ENCODE assay signal across 1 cellular context in genomic region chr3:187943677-187944390, GRCh38.
A peak's percentile ranks its signal among the peaks of the same experiment; 100 is the strongest.
TF ChIP-seq lines count a peak whose summit lies in the region.

No MANE protein-coding gene starts in this region.

TF ChIP-seq in HepG2, 621 proteins besides CTCF, POLR2A, EP300 and RAD21 (continued from another document):
- no peak for TF ChIP-seq PATZ1 (CRISPR knock-in tag; IDR thresholded peaks at IDR 0.05)
- TF ChIP-seq ZBTB3 (CRISPR knock-in tag; IDR thresholded peaks at IDR 0.05; ENCODE audit: borderline replicate concordance, low read depth): no peak
- no peak for TF ChIP-seq FOXK2 (IDR thresholded peaks at IDR 0.05)
- TF ChIP-seq GPN1 (CRISPR knock-in tag; IDR thresholded peaks at IDR 0.05; ENCODE audit: borderline replicate concordance): no peak
- TF ChIP-seq, protein P1, sequence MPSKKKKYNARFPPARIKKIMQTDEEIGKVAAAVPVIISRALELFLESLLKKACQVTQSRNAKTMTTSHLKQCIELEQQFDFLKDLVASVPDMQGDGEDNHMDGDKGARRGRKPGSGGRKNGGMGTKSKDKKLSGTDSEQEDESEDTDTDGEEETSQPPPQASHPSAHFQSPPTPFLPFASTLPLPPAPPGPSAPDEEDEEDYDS (CRISPR knock-in tag; IDR thresholded peaks at IDR 0.05): no peak
- peak; percentile 58 for TF ChIP-seq GATAD2A (CRISPR knock-in tag; IDR thresholded peaks at IDR 0.05)
- no peak for TF ChIP-seq SOX13 (IDR thresholded peaks at IDR 0.05)
- TF ChIP-seq SOX13 (CRISPR knock-in tag; conservative IDR thresholded peaks at IDR 0.05 in 1 of 2, IDR thresholded peaks at IDR 0.05 in 1 of 2): peak in 1 of 2 experiments; percentile 35; a peak in 1 of 4 replicates
- peak; percentile 72; the same call in 1 of the 2 replicates for TF ChIP-seq HMG20A (CRISPR knock-in tag; IDR thresholded peaks at IDR 0.05; ENCODE audit: borderline replicate concordance)
- no peak for TF ChIP-seq MXI1 (IDR thresholded peaks at IDR 0.05; ENCODE audit: borderline replicate concordance, low read depth, low read length)
- no peak for TF ChIP-seq EED (CRISPR knock-in tag; IDR thresholded peaks at IDR 0.05)
- no peak for TF ChIP-seq NFYC (CRISPR knock-in tag; IDR thresholded peaks at IDR 0.05)
- no peak for TF ChIP-seq ATRX (CRISPR knock-in tag; IDR thresholded peaks at IDR 0.05; ENCODE audit: borderline replicate concordance)
- no peak for TF ChIP-seq ZBTB10 (CRISPR knock-in tag; IDR thresholded peaks at IDR 0.05; ENCODE audit: borderline replicate concordance)
- TF ChIP-seq RARA (CRISPR knock-in tag; IDR thresholded peaks at IDR 0.05): peak; percentile 24; the same call in 1 of the 2 replicates
- no peak for TF ChIP-seq HDAC2 (CRISPR knock-in tag; IDR thresholded peaks at IDR 0.05)
- TF ChIP-seq, protein P2, sequence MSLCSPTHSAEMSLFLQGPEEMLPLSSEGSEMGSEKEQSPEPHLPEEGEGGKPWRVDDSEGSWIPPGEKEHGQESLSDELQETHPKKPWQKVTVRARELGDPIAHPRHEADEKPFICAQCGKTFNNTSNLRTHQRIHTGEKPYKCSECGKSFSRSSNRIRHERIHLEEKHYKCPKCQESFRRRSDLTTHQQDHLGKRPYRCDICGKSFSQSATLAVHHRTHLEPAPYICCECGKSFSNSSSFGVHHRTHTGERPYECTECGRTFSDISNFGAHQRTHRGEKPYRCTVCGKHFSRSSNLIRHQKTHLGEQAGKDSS (CRISPR knock-in tag; IDR thresholded peaks at IDR 0.05; ENCODE audit: borderline replicate concordance, low read depth): no peak
- no peak for TF ChIP-seq KLF11 (CRISPR knock-in tag; IDR thresholded peaks at IDR 0.05)
- peak; percentile 55 for TF ChIP-seq ARID5B (CRISPR knock-in tag; IDR thresholded peaks at IDR 0.05)
- TF ChIP-seq ZFP90 (CRISPR knock-in tag; IDR thresholded peaks at IDR 0.05; ENCODE audit: borderline replicate concordance): no peak
- no peak for TF ChIP-seq HDAC1 (CRISPR knock-in tag; IDR thresholded peaks at IDR 0.05)
- no peak for TF ChIP-seq RXRA (CRISPR knock-in tag; IDR thresholded peaks at IDR 0.05)
- TF ChIP-seq SIX4 (CRISPR knock-in tag; IDR thresholded peaks at IDR 0.05): 0 out of 2 replicates have a peak, but pooled peaks have one; percentile 23
- TF ChIP-seq ZNF782 (CRISPR knock-in tag; IDR thresholded peaks at IDR 0.05; ENCODE audit: borderline replicate concordance): no peak
- no peak for TF ChIP-seq ZNF615 (CRISPR knock-in tag; IDR thresholded peaks at IDR 0.05; ENCODE audit: borderline replicate concordance)
- TF ChIP-seq ZNF713 (CRISPR knock-in tag; IDR thresholded peaks at IDR 0.05): no peak
- TF ChIP-seq ZNF652 (CRISPR knock-in tag; IDR thresholded peaks at IDR 0.05; ENCODE audit: borderline replicate concordance, low read depth): peak; percentile 95
- 0 out of 2 replicates have a peak, but pooled peaks have one; percentile 43 for TF ChIP-seq RXRB (CRISPR knock-in tag; IDR thresholded peaks at IDR 0.05; ENCODE audit: borderline replicate concordance)
- TF ChIP-seq SRSF9 (IDR thresholded peaks at IDR 0.05; ENCODE audit: borderline replicate concordance, insufficient read depth, low read depth, low read length, poor library complexity, severe bottlenecking): no peak
- TF ChIP-seq BCL6 (CRISPR knock-in tag; IDR thresholded peaks at IDR 0.05): 0 out of 2 replicates have a peak, but pooled peaks have one; percentile 18
- no peak for TF ChIP-seq ZNF674 (CRISPR knock-in tag; IDR thresholded peaks at IDR 0.05; ENCODE audit: low read depth)
- peak; percentile 37; the same call in 1 of the 2 replicates for TF ChIP-seq FOSL2 (CRISPR knock-in tag; IDR thresholded peaks at IDR 0.05)
- no peak for TF ChIP-seq ZNF737 (CRISPR knock-in tag; IDR thresholded peaks at IDR 0.05; ENCODE audit: borderline replicate concordance)
- no peak for TF ChIP-seq ZNF570 (CRISPR knock-in tag; IDR thresholded peaks at IDR 0.05; ENCODE audit: borderline replicate concordance)
- TF ChIP-seq SNRNP70 (IDR thresholded peaks at IDR 0.05; ENCODE audit: low read depth, low read length): no peak
- no peak for TF ChIP-seq ZEB1 (IDR thresholded peaks at IDR 0.05; ENCODE audit: insufficient replicate concordance, low read depth)
- no peak for TF ChIP-seq ZFP1 (CRISPR knock-in tag; IDR thresholded peaks at IDR 0.05)
- no peak for TF ChIP-seq TBP (CRISPR knock-in tag; IDR thresholded peaks at IDR 0.05)
- no peak for TF ChIP-seq HOXA7 (CRISPR knock-in tag; IDR thresholded peaks at IDR 0.05)
- 0 out of 2 replicates have a peak, but pooled peaks have one; percentile 20 for TF ChIP-seq ISL2 (CRISPR knock-in tag; IDR thresholded peaks at IDR 0.05)
- no peak for TF ChIP-seq DNMT3B (CRISPR knock-in tag; conservative IDR thresholded peaks at IDR 0.05)
- no peak for TF ChIP-seq KDM1A (CRISPR knock-in tag; IDR thresholded peaks at IDR 0.05)
- no peak for TF ChIP-seq MZF1 (CRISPR knock-in tag; IDR thresholded peaks at IDR 0.05; ENCODE audit: borderline replicate concordance)
- TF ChIP-seq ZNF614 (CRISPR knock-in tag; IDR thresholded peaks at IDR 0.05; ENCODE audit: borderline replicate concordance): no peak
- no peak for TF ChIP-seq TEAD2 (CRISPR knock-in tag; IDR thresholded peaks at IDR 0.05)
- TF ChIP-seq IRX3 (CRISPR knock-in tag; IDR thresholded peaks at IDR 0.05; ENCODE audit: borderline replicate concordance, low read depth): no peak
- peak in 1 of 2 experiments; percentile 58; a peak in 1 of 4 replicates for TF ChIP-seq ATF4 (CRISPR knock-in tag; IDR thresholded peaks at IDR 0.05)
- TF ChIP-seq CREB1 (IDR thresholded peaks at IDR 0.05): no peak
- TF ChIP-seq CREB1 (CRISPR knock-in tag; IDR thresholded peaks at IDR 0.05): 0 out of 2 replicates have a peak, but pooled peaks have one; percentile 35
- TF ChIP-seq TCF7L2 (IDR thresholded peaks at IDR 0.05; ENCODE audit: low read depth, low read length): no peak
- TF ChIP-seq TEAD3 (CRISPR knock-in tag; optimal IDR thresholded peaks at IDR 0.05; ENCODE audit: borderline replicate concordance): no peak
- TF ChIP-seq, protein P3, sequence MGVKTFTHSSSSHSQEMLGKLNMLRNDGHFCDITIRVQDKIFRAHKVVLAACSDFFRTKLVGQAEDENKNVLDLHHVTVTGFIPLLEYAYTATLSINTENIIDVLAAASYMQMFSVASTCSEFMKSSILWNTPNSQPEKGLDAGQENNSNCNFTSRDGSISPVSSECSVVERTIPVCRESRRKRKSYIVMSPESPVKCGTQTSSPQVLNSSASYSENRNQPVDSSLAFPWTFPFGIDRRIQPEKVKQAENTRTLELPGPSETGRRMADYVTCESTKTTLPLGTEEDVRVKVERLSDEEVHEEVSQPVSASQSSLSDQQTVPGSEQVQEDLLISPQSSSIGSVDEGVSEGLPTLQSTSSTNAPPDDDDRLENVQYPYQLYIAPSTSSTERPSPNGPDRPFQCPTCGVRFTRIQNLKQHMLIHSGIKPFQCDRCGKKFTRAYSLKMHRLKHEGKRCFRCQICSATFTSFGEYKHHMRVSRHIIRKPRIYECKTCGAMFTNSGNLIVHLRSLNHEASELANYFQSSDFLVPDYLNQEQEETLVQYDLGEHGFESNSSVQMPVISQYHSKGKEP (CRISPR knock-in tag; IDR thresholded peaks at IDR 0.05): no peak
- no peak for TF ChIP-seq ZNF230 (CRISPR knock-in tag; IDR thresholded peaks at IDR 0.05)
- 0 out of 2 replicates have a peak, but pooled peaks have one; percentile 27 for TF ChIP-seq PAXIP1 (CRISPR knock-in tag; conservative IDR thresholded peaks at IDR 0.05)
